In genomic region chr12:54359762-54360351, GRCh38 we compare ENCODE assay signal across 8 cellular contexts. TPM values are rescaled to one million over a fixed set of nuclear protein-coding genes. Genes with fewer than 3 reads are reported as not detected.
DNase-seq lines count a peak whose midpoint lies in the region; ATAC-seq and TF ChIP-seq lines count a peak whose summit lies in the region.

No MANE protein-coding gene starts in this region.

- H3F3A ChIP-seq in PC-3 (ENCODE audit: low read length, unreplicated experiment) = no peaks in the 10 kb centered on the region

- H3K4me2 ChIP-seq in PC-3 (ENCODE audit: low read length) = peak overlapping the region; percentile 99

- POLR2A ChIA-PET in PC-3 (lab: Charles Lee; ENCODE audit: unreplicated experiment) = interaction anchor here (0.6 to 0.7 kb wide), 2 partner anchors 22 to 51 kb away, joined by 3 to 5 read pairs; no protein-coding TSS in a partner anchor
- POLR2A ChIA-PET in naive thymus-derived CD8-positive, alpha-beta T cell (lab: Charles Lee) = interaction anchor here (0.5 to 3.8 kb wide), 12 partner anchors 9 to 363 kb away, joined by 3 to 37 read pairs (median 6); partner anchors contain the start of genes CBX5, COPZ1 and HNRNPA1

- H4K20me1 ChIP-seq in PC-3 (ENCODE audit: low read length) = no peaks in the 10 kb centered on the region

- no peaks in the 10 kb centered on the region for H3K36me3 Mint-ChIP-seq in mesothelial cell of epicardium
- H3K36me3 Mint-ChIP-seq in naive thymus-derived CD8-positive, alpha-beta T cell = no peaks in the 10 kb centered on the region

- H3K27ac Mint-ChIP-seq in mesothelial cell of epicardium = no peak overlapping the region
- peak overlapping the region in 3 of 10 donors; percentile 22 to 60 (median 38) for H3K27ac Mint-ChIP-seq in naive thymus-derived CD8-positive, alpha-beta T cell

- H3K36me3 ChIP-seq in ES-I3 (ENCODE audit: insufficient read depth, low read length) (no peaks in the 10 kb centered on the region), PC-3 (ENCODE audit: low read depth, low read length) (no peaks in the 10 kb centered on the region), gastrocnemius medialis (no peaks in the 10 kb centered on the region)

- in situ Hi-C loops in gastrocnemius medialis (cut with MboI; ENCODE audit: low sequenced_read_pairs in 4 of 4) = loop anchor here (5.0 to 25.0 kb wide), 4 partner anchors 135 to 373 kb away; partner anchors contain the start of genes HOXC10 (in 2 of the 4), HOXC8 (in 2 of the 4) and HOXC9 (in 2 of the 4)

- TF ChIP-seq CTCF in PC-3 (conservative IDR thresholded peaks at IDR 0.05; ENCODE audit: low read depth, low read length) = no peak
- TF ChIP-seq CTCF in fibroblast of villous mesenchyme (IDR thresholded peaks at IDR 0.05; ENCODE audit: insufficient read depth, low read depth, low read length) = no peak
- no peak for TF ChIP-seq CTCF in gastrocnemius medialis (IDR thresholded peaks at IDR 0.05 in 4 of 5, conservative IDR thresholded peaks at IDR 0.05 in 1 of 5)
- TF ChIP-seq CTCF in mesothelial cell of epicardium (IDR thresholded peaks at IDR 0.05; ENCODE audit: unreplicated experiment) = no peak

- no peaks in the 10 kb centered on the region for H3K9me3 ChIP-seq in ES-I3 (ENCODE audit: control insufficient read depth, insufficient read depth, low read length)
- no peaks in the 10 kb centered on the region for H3K9me3 ChIP-seq in PC-3 (ENCODE audit: low read length)
- no peaks in the 10 kb centered on the region for H3K9me3 ChIP-seq in gastrocnemius medialis

- peak overlapping the region; percentile 79 for H2AFZ ChIP-seq in PC-3 (ENCODE audit: low read length)

- no TSS peak for BruUV-seq in PC-3 (replicated peaks; lab: Mats Ljungman, UMichigan)

- no peak for TF ChIP-seq POLR2A in gastrocnemius medialis (IDR thresholded peaks at IDR 0.05)

- H3K9me3 Mint-ChIP-seq in mesothelial cell of epicardium = no peaks in the 10 kb centered on the region
- no peaks in the 10 kb centered on the region for H3K9me3 Mint-ChIP-seq in naive thymus-derived CD8-positive, alpha-beta T cell

- H3K27me3 Mint-ChIP-seq in mesothelial cell of epicardium (ENCODE audit: low read depth) = no peaks in the 10 kb centered on the region
- H3K27me3 Mint-ChIP-seq in naive thymus-derived CD8-positive, alpha-beta T cell = no peaks in the 10 kb centered on the region

- no peaks in the 10 kb centered on the region for H3K9me2 ChIP-seq in PC-3 (replicated peaks; ENCODE audit: low read length)

- ATAC-seq in PC-3 (no peak), gastrocnemius medialis (no peak)
- no peak for ATAC-seq in naive thymus-derived CD8-positive, alpha-beta T cell

- no peak overlapping the region for H3K4me3 Mint-ChIP-seq in mesothelial cell of epicardium
- peak overlapping the region in 1 of 10 donors; percentile 76 for H3K4me3 Mint-ChIP-seq in naive thymus-derived CD8-positive, alpha-beta T cell

- H3K4me1 ChIP-seq in ES-I3 (ENCODE audit: insufficient read depth, low read length) = peaks cover 37% of the 10 kb centered on the region
- peaks cover 28% of the 10 kb centered on the region for H3K4me1 ChIP-seq in PC-3 (ENCODE audit: insufficient read depth, low read length)
- H3K4me1 ChIP-seq in gastrocnemius medialis = peaks cover 12 to 18% of the 10 kb centered on the region in 2 donors

- H3K27ac ChIP-seq in PC-3 (ENCODE audit: low read length) = peak overlapping the region; percentile 74
- peak overlapping the region; percentile 88 to 94 (median 89) for H3K27ac ChIP-seq in gastrocnemius medialis

- no peaks in the 10 kb centered on the region for H3K79me2 ChIP-seq in PC-3 (ENCODE audit: low read length)

- peak overlapping the region; percentile 81 for H3K4me3 ChIP-seq in PC-3 (ENCODE audit: low read length)
- H3K4me3 ChIP-seq in fibroblast of villous mesenchyme (ENCODE audit: low read depth, low read length) = peak overlapping the region; percentile 73
- peak overlapping the region; percentile 56 to 83 (median 70) for H3K4me3 ChIP-seq in gastrocnemius medialis

- intact Hi-C loops in PC-3 (cut with micrococcal nuclease) = loop anchor here (1.0 to 2.0 kb wide), 3 partner anchors 36 to 80 kb away; partner anchors contain the start of genes CBX5 and HNRNPA1
- intact Hi-C loops in gastrocnemius medialis (cut with DNase I; ENCODE audit: low total_unique reads) = loop anchor here (2.0 to 10.0 kb wide), 6 partner anchors 33 to 1365 kb away; partner anchors contain the start of genes CBX5, CD63, COPZ1 and HNRNPA1

- H3K9ac ChIP-seq in ES-I3 (ENCODE audit: low read depth, low read length) = peak overlapping the region; percentile 60
- H3K9ac ChIP-seq in PC-3 (ENCODE audit: low read length) = peak overlapping the region; percentile 73

- H3K27me3 ChIP-seq in PC-3 (ENCODE audit: low read length) (no peaks in the 10 kb centered on the region), gastrocnemius medialis (no peaks in the 10 kb centered on the region)

- DNase-seq in PC-3 (peak; percentile 11), fibroblast of villous mesenchyme (ENCODE audit: low read depth) (no peak), gastrocnemius medialis (no peak), mesothelial cell of epicardium (ENCODE audit: low spot score in 2 of 2, unreplicated experiment in 2 of 2) (no peak), KG1 (lab: John Stamatoyannopoulos, UW) (no peak)
- DNase-seq in stimulated activated CD4-positive, alpha-beta T cell treated with anti-CD3 and anti-CD28 coated beads, Interleukin-4, amount 100 ng/mL, for 24 hours = no peak
- DNase-seq in naive thymus-derived CD8-positive, alpha-beta T cell = no peak

- CTCF ChIA-PET in PC-3 (lab: Charles Lee) = interaction anchor here (1.1 to 1.4 kb wide), 3 partner anchors 9 to 35 kb away, joined by 5 to 12 read pairs (median 5); partner anchors contain the start of gene COPZ1

- H3K4me1 Mint-ChIP-seq in mesothelial cell of epicardium = peaks cover 9% of the 10 kb centered on the region
- H3K4me1 Mint-ChIP-seq in naive thymus-derived CD8-positive, alpha-beta T cell = peaks cover 19 to 25% (median 22%) of the 10 kb centered on the region in 4 donors

RNA-seq across cellular contexts. Expression of gene GPR84, which starts 4.4 kb away (rescaled TPM):
- total RNA-seq in PC-3 (2014; rRNA removed) (not detected in 2 replicates), fibroblast of villous mesenchyme (not detected in 2 replicates), gastrocnemius medialis (under 1 TPM in 2 of 4 donors, not detected in 2; 0.49 to 0.51 TPM), mesothelial cell of epicardium (0.18 to 0.32 TPM (median 0.24 TPM) in 3 replicates)
- not detected for total RNA-seq in naive thymus-derived CD8-positive, alpha-beta T cell
- not detected for polyA plus RNA-seq in naive thymus-derived CD8-positive, alpha-beta T cell

RNA-seq across cellular contexts. Expression of gene ZNF385A, which starts 24.7 kb away (rescaled TPM):
- 1.8 and 5.0 TPM in 2 replicates for total RNA-seq in PC-3 (2014; rRNA removed)
- total RNA-seq in fibroblast of villous mesenchyme = 1.3 and 2.2 TPM in 2 replicates
- 10 to 100 TPM in 3 of 4 donors, 1 to 10 TPM in 1; 3.3 to 21.0 (median 18.3) TPM for total RNA-seq in gastrocnemius medialis
- total RNA-seq in mesothelial cell of epicardium = 30.5 to 35.4 TPM (median 34.2 TPM) in 3 replicates
- 1 to 10 TPM; 1.7 to 3.2 TPM for total RNA-seq in naive thymus-derived CD8-positive, alpha-beta T cell
- polyA plus RNA-seq in naive thymus-derived CD8-positive, alpha-beta T cell = under 1 TPM in 1 of 3 donors, not detected in 2; 0.42 TPM

RNA-seq across cellular contexts. Expression of gene COPZ1, which starts 34.9 kb away (rescaled TPM):
- total RNA-seq in PC-3 (2014; rRNA removed) (121 and 156 TPM in 2 replicates), fibroblast of villous mesenchyme (95.0 and 139 TPM in 2 replicates), gastrocnemius medialis (100 to 1,000 TPM in 2 of 4 donors, 10 to 100 TPM in 2; 91.8 to 145 (median 107) TPM), mesothelial cell of epicardium (137 to 145 TPM (median 143 TPM) in 3 replicates)
- 10 to 100 TPM; 79.0 to 83.5 TPM for total RNA-seq in naive thymus-derived CD8-positive, alpha-beta T cell
- 100 to 1,000 TPM; 128 to 152 (median 132) TPM for polyA plus RNA-seq in naive thymus-derived CD8-positive, alpha-beta T cell

RNA-seq across cellular contexts. Expression of gene NFE2, which starts 59.0 kb away (rescaled TPM):
- total RNA-seq in PC-3 (2014; rRNA removed) (0.26 and 0.40 TPM in 2 replicates), fibroblast of villous mesenchyme (under 0.01 and 0.43 TPM in 2 replicates), gastrocnemius medialis (1 to 10 TPM in 2 of 4 donors, under 1 TPM in 1, not detected in 1; 0.64 to 8.0 (median 1.8) TPM), mesothelial cell of epicardium (0.45 to 0.75 TPM (median 0.47 TPM) in 3 replicates)
- total RNA-seq in naive thymus-derived CD8-positive, alpha-beta T cell = not detected
- under 1 TPM in 1 of 3 donors, not detected in 2; 0.14 TPM for polyA plus RNA-seq in naive thymus-derived CD8-positive, alpha-beta T cell

RNA-seq across cellular contexts. Expression of gene ITGA5, which starts 59.2 kb away (rescaled TPM):
- 35.9 and 38.2 TPM in 2 replicates for total RNA-seq in PC-3 (2014; rRNA removed)
- total RNA-seq in fibroblast of villous mesenchyme = 431 and 438 TPM in 2 replicates
- 10 to 100 TPM; 26.5 to 34.1 (median 30.9) TPM for total RNA-seq in gastrocnemius medialis
- 60.7 to 71.9 TPM (median 65.3 TPM) in 3 replicates for total RNA-seq in mesothelial cell of epicardium
- total RNA-seq in naive thymus-derived CD8-positive, alpha-beta T cell = 100 to 1,000 TPM; 126 to 127 TPM
- polyA plus RNA-seq in naive thymus-derived CD8-positive, alpha-beta T cell = 10 to 100 TPM; 13.4 to 44.5 (median 19.7) TPM
